22 cellular contexts compared by ENCODE assay signal in genomic region chr16:11067266-11067665, GRCh38.
"Had no signal": no experiment of that assay in that cellular context is flagged by ENCODE, and none has a peak within 500 bp of the region (broad histone marks: within the 10 kb centered on the region; RNA-seq: fewer than 3 reads in every experiment).

No MANE protein-coding gene starts in this region.

- H3K4me2 ChIP-seq: smooth muscle cell had no signal

- H3K4me3 ChIP-seq: body of pancreas, coronary artery, esophagus muscularis mucosa, prostate gland, SJCRH30, smooth muscle cell, stomach, testis, upper lobe of left lung had no signal

- H3K27me3 ChIP-seq: body of pancreas, esophagus muscularis mucosa, SJCRH30, stomach, testis, upper lobe of left lung had no signal

- H3K4me1 ChIP-seq: esophagus muscularis mucosa, prostate gland, SJCRH30, stomach, testis had no signal

- H3K27ac ChIP-seq: coronary artery, esophagus muscularis mucosa, prostate gland, SJCRH30, stomach, testis, upper lobe of left lung had no signal

- DNase-seq: activated CD4-positive, alpha-beta T cell treated with anti-CD3 and anti-CD28 coated beads, Interleukin-2, amount 50 U/mL, for 4 hours; activated CD8-positive, alpha-beta memory T cell treated with anti-CD3 and anti-CD28 coated beads, Interleukin-2, amount 50 U/mL, for 4 hours; activated naive CD4-positive, alpha-beta T cell treated with anti-CD3 and anti-CD28 coated beads, Interleukin-2, amount 50 U/mL, for 16 hours; amniotic stem cell; body of pancreas; central memory CD4-positive, alpha-beta T cell; hippocampal formation; mesendoderm; occipital lobe; right cardiac atrium; SJCRH30; stimulated activated CD4-positive, alpha-beta T cell treated with anti-CD3 and anti-CD28 coated beads, Interleukin-4, amount 100 ng/mL, for 4 hours; stimulated activated CD8-positive, alpha-beta memory T cell treated with anti-CD3 and anti-CD28 coated beads, Interleukin-4, amount 100 ng/mL, for 48 hours; stomach; T-helper 9 cell; testis; upper lobe of left lung had no signal

- H3K9me3 Mint-ChIP-seq: natural killer cell treated with Interleukin-12 subunit alpha and Interleukin-12 subunit beta and Interleukin-15 and Interleukin-18, amount 100 ng/mL, for 72 hours had no signal

- H3K4me3 Mint-ChIP-seq: natural killer cell treated with Interleukin-12 subunit alpha and Interleukin-12 subunit beta and Interleukin-15 and Interleukin-18, amount 100 ng/mL, for 72 hours had no signal

- ATAC-seq: right cardiac atrium had no signal

- H3K9me3 ChIP-seq: body of pancreas, esophagus muscularis mucosa, prostate gland, SJCRH30, stomach, testis, upper lobe of left lung had no signal

- H3K36me3 ChIP-seq: prostate gland, SJCRH30 had no signal

- H3K27me3 Mint-ChIP-seq: natural killer cell treated with Interleukin-12 subunit alpha and Interleukin-12 subunit beta and Interleukin-15 and Interleukin-18, amount 100 ng/mL, for 72 hours had no signal
